Comparison of ENCODE assay signal across 12 cellular contexts in genomic region chr3:22372292-22372949, GRCh38.
DNase-seq lines count a peak whose midpoint lies in the region; ATAC-seq and TF ChIP-seq lines count a peak whose summit lies in the region.
"Had no signal": no experiment of that assay in that cellular context is flagged by ENCODE, and none has a peak within 500 bp of the region (broad histone marks: within the 10 kb centered on the region; RNA-seq: fewer than 3 reads in every experiment).

No MANE protein-coding gene starts in this region.

- peak; percentile 48 for DNase-seq in ELF-1 (ENCODE audit: low read depth, low spot score)
- peak; percentile 5 for DNase-seq in SK-N-DZ (ENCODE audit: low spot score)
- DNase-seq in glutamatergic neuron = peak; percentile 67
- no peak for DNase-seq in trophoblast cell
- DNase-seq in hippocampal formation (lab: John Stamatoyannopoulos, UW) = no peak
- DNase-seq: activated T-cell treated with anti-CD3 and anti-CD28 coated beads, Interleukin-2, amount 50 U/mL, for 1 hour; DND-41; IMR-90; SIG-M5 had no signal

- H3K23ac ChIP-seq in trophoblast cell (ENCODE audit: low read length) = no peak overlapping the region

- no peak overlapping the region for H4K91ac ChIP-seq in trophoblast cell (ENCODE audit: low read depth, low read length)

- H2AFZ ChIP-seq in trophoblast cell (ENCODE audit: insufficient read depth, low read length, poor library complexity) = no peak overlapping the region

- no peak overlapping the region for H2AK5ac ChIP-seq in trophoblast cell (ENCODE audit: low read length)

- no peaks in the 10 kb centered on the region for H3K36me3 Mint-ChIP-seq in glutamatergic neuron (ENCODE audit: unreplicated experiment)

- no peak overlapping the region for H3K18ac ChIP-seq in trophoblast cell (ENCODE audit: low read length)

- no peak overlapping the region for H2BK12ac ChIP-seq in trophoblast cell (ENCODE audit: low read length)

- peaks cover 2% of the 10 kb centered on the region for H3K9me3 Mint-ChIP-seq in glutamatergic neuron (ENCODE audit: unreplicated experiment)

- H3K27me3 ChIP-seq in trophoblast cell (ENCODE audit: insufficient read depth, low read length) = peaks cover 17% of the 10 kb centered on the region

- peaks cover 3% of the 10 kb centered on the region for H3K4me1 Mint-ChIP-seq in glutamatergic neuron (ENCODE audit: low read depth, unreplicated experiment)

- H3K27ac ChIP-seq in trophoblast cell (ENCODE audit: low read depth, low read length) = no peak overlapping the region

- no peaks in the 10 kb centered on the region for H3K79me2 ChIP-seq in trophoblast cell (ENCODE audit: control insufficient read depth, insufficient read depth, low read length, poor library complexity)

- no peak overlapping the region for H3K27ac Mint-ChIP-seq in glutamatergic neuron (ENCODE audit: unreplicated experiment)

- no peak overlapping the region for H3K9ac ChIP-seq in trophoblast cell (ENCODE audit: low read length)

- H2BK120ac ChIP-seq in trophoblast cell (ENCODE audit: insufficient read depth, low read length, poor library complexity) = no peak overlapping the region

- no peaks in the 10 kb centered on the region for H3K9me3 ChIP-seq in trophoblast cell (ENCODE audit: insufficient read depth, low read depth, low read length)

- H3K4me1 ChIP-seq in trophoblast cell (ENCODE audit: control insufficient read depth in 1 of 2, insufficient read depth in 2 of 2, low read length in 2 of 2) = peaks cover 3 to 4% of the 10 kb centered on the region in 2 experiments

- no peak overlapping the region for H4K12ac ChIP-seq in trophoblast cell (ENCODE audit: low read depth, low read length)

- no peak overlapping the region for H3K4ac ChIP-seq in trophoblast cell (ENCODE audit: low read depth, low read length)

- WGBS in trophoblast cell (ENCODE audit: extremely low coverage, insufficient coverage, insufficient read length) = no CpG with 5 or more reads among the region's 70 CpGs

- H3K14ac ChIP-seq in trophoblast cell (ENCODE audit: low read length) = no peak overlapping the region

- peak overlapping the region; percentile 67 for H3K4me3 ChIP-seq in trophoblast cell (ENCODE audit: low read depth, low read length)

- ATAC-seq in HG02973 (IDR thresholded peaks at IDR 0.05; ENCODE audit: unreplicated experiment) (no peak), GM21786 (IDR thresholded peaks at IDR 0.05; ENCODE audit: unreplicated experiment) (no peak), GM19455 (IDR thresholded peaks at IDR 0.05; ENCODE audit: unreplicated experiment) (no peak)

- no peaks in the 10 kb centered on the region for H3K79me1 ChIP-seq in trophoblast cell (ENCODE audit: low read length)

- peaks cover 7% of the 10 kb centered on the region for H3K27me3 Mint-ChIP-seq in glutamatergic neuron (ENCODE audit: unreplicated experiment)

- H3K4me3 Mint-ChIP-seq in glutamatergic neuron (ENCODE audit: unreplicated experiment) = peak overlapping the region; percentile 89

- peak overlapping the region; percentile 86 for H3K4me2 ChIP-seq in trophoblast cell (ENCODE audit: low read length)

- no peaks in the 10 kb centered on the region for H3K36me3 ChIP-seq in trophoblast cell (ENCODE audit: control insufficient read depth in 1 of 2, insufficient read depth in 2 of 2, low read length in 2 of 2)

- no peak for TF ChIP-seq CTCF in glutamatergic neuron (IDR thresholded peaks at IDR 0.05; ENCODE audit: partially characterized antibody, unreplicated experiment)

- H2BK5ac ChIP-seq in trophoblast cell (ENCODE audit: low read depth, low read length, poor library complexity) = no peak overlapping the region

- H4K8ac ChIP-seq in trophoblast cell (ENCODE audit: low read depth, low read length) = no peak overlapping the region

Comparison
In these comparisons a context has a peak if more than half of its experiments do, and no peak if none do; other contexts are left out.
1. DNase-seq: peak in ELF-1 (single experiment), SK-N-DZ (single experiment) and glutamatergic neuron (single experiment); none in trophoblast cell (0 of 2) and hippocampal formation (0 of 2).